ENCODE assay signal across 22 cellular contexts in the genomic region with DNA sequence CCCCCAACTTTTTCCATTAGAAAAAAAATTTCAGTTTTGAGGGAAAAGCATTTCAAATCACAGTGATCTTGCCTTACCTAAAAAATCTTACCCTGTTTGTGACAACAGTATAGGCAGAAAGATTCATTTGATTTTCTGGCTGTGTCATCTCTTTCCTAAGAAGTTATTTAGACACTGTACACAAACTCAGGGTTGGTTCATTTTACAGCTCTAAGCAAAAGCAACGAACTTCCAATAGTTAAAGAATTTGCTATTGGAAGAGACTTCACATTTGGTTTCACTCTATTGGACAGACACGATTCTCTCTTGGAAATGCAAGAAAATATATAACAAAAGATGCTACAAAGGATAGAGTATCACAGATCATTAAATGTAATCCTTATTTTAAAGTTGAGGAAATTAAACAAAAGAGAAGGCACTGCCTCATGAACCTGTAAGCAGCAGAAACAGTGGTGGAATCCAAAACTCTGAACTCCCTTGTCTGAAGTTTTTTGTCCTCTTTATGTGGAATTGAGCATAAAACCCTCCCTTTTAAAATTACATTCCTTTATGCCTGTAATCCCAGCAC. TPM values are rescaled to one million over a fixed set of nuclear protein-coding genes. Genes with fewer than 3 reads are reported as not detected.
DNase-seq lines count a peak whose midpoint lies in the region; ATAC-seq, FAIRE-seq and TF ChIP-seq lines count a peak whose summit lies in the region.
"Had no signal": no experiment of that assay in that cellular context is flagged by ENCODE, and none has a peak within 500 bp of the region (broad histone marks: within the 10 kb centered on the region; RNA-seq: fewer than 3 reads in every experiment).

No MANE protein-coding gene starts in this region.

- TF ChIP-seq RAD21 in A549 (conservative IDR thresholded peaks at IDR 0.05 in 1 of 2, IDR thresholded peaks at IDR 0.05 in 1 of 2), result no peak

- CTCF ChIA-PET in A549 (lab: Yijun Ruan, JAX), result interaction anchor here (0.7 kb wide), 1 partner anchor 10 kb away, joined by 3 read pairs; no protein-coding TSS in a partner anchor

- no peak for TF ChIP-seq EP300 in A549 (IDR thresholded peaks at IDR 0.05)

- WGBS in A549 (ENCODE audit: missing lambda C conversion rate), result 39% methylated on average over 2 of the region's 2 CpGs

- H3K9me3 ChIP-seq in A549, result no peaks in the 10 kb centered on the region
- H3K9me3 ChIP-seq: HAP-1 had no signal

- ATAC-seq in A549, result no peak
- no peak for ATAC-seq in HG03439 (IDR thresholded peaks at IDR 0.05; ENCODE audit: unreplicated experiment)
- ATAC-seq: left cardiac atrium had no signal

- H3K4me2 ChIP-seq in A549, result peak overlapping the region; percentile 7; the same call in 2 of the 3 replicates

- H3K4me1 ChIP-seq in A549, result peaks cover 46% of the 10 kb centered on the region; the same call in 2 of the 3 replicates

- POLR2A ChIA-PET in A549 (lab: Yijun Ruan, JAX), result no interaction called here

- H3K4me3 ChIP-seq in A549 (no peak overlapping the region), fibroblast of mammary gland (ENCODE audit: control insufficient read depth, low read depth, low read length) (no peak overlapping the region)
- H3K4me3 ChIP-seq: HAP-1 had no signal

- no peak for TF ChIP-seq POLR2A in A549 (IDR thresholded peaks at IDR 0.05; ENCODE audit: low read length)

- H3K27ac ChIP-seq in A549, result 0 out of 6 replicates have a peak overlapping the region, but pooled peaks of 1 of the 2 experiments have one; percentile 25
- H3K27ac ChIP-seq in VCaP, result peak overlapping the region; percentile 73
- H3K27ac ChIP-seq: HL-60 had no signal

- DNase-seq in A549 (ENCODE audit: low read depth in 1 of 2, low spot score in 1 of 2) (no peak), HCEC 1CT (peak; percentile 26), fibroblast of mammary gland (ENCODE audit: low read depth) (peak; percentile 22), mesenteric fat pad (ENCODE audit: low spot score) (no peak), NCI-H1105 treated with DMSO at 0.1 percent for 48 hours (lab: John Stamatoyannopoulos, UW) (no peak), NCI-H1694 treated with DMSO at 0.1 percent for 48 hours (lab: John Stamatoyannopoulos, UW) (no peak)
- DNase-seq: activated CD4-positive, alpha-beta T cell treated with anti-CD3 and anti-CD28 coated beads, Interleukin-2, amount 10 ng/mL, durations not matched to agents 7 days and 5 days; activated naive CD4-positive, alpha-beta T cell; C1 segment of cervical spinal cord; GDM1; left cardiac atrium; MV-4-11; NCI-H2081; NCI-H446 treated with DMSO at 0.1 percent for 48 hours; small intestine; stimulated activated CD4-positive, alpha-beta T cell treated with anti-CD3 and anti-CD28 coated beads, Interleukin-4, amount 100 ng/mL, for 1 hour had no signal

- no peak for FAIRE-seq in A549 (lab: Jason Lieb, UNC)
- FAIRE-seq: colon, D721Med had no signal

- no peak for TF ChIP-seq CTCF in A549 (IDR thresholded peaks at IDR 0.05)
- TF ChIP-seq CTCF in VCaP (conservative IDR thresholded peaks at IDR 0.05), result no peak
- TF ChIP-seq CTCF in fibroblast of mammary gland (conservative IDR thresholded peaks at IDR 0.05; ENCODE audit: control insufficient read depth, insufficient read depth, low read depth, low read length), result no peak

TF ChIP-seq in A549, 52 proteins besides CTCF, POLR2A, EP300 and RAD21:
- no peak for TF ChIP-seq NPAS2 (CRISPR knock-in tag; IDR thresholded peaks at IDR 0.05; ENCODE audit: borderline replicate concordance)

RNA-seq across cellular contexts. Expression of a gene that starts 20.8 kb away (rescaled TPM):
- polyA plus RNA-seq in A549 (2011; rRNA removed) (9.3 and 11.7 TPM in 2 replicates), A549 (2017; fragmentation: RNase III; extraction: RNeasy Plus Mini Kit Qiagen cat#74134 plus additional on column Dnase treatment) (5.3 to 6.2 TPM (median 5.7 TPM) in 3 replicates)
- polyA plus RNA-seq in A549 (2012; cell fraction: cytosol; rRNA removed), result 2.7 and 3.6 TPM in 2 replicates
- 4.1 and 6.3 TPM in 2 replicates for polyA plus RNA-seq in A549 (2012; cell fraction: nucleus; rRNA removed)
- polyA minus RNA-seq in A549 (2011; rRNA and poly(A)+ RNA removed), result 17.5 and 20.3 TPM in 2 replicates
- total RNA-seq in mesenteric fat pad, result 15.3 TPM

Comparison
In these comparisons a context has a peak if more than half of its experiments do, and no peak if none do; other contexts are left out.
1. DNase-seq: peak in HCEC 1CT (single experiment) and fibroblast of mammary gland (single experiment); none in A549 (0 of 2), mesenteric fat pad (single experiment), NCI-H1105 treated with DMSO at 0.1 percent for 48 hours (single experiment) and NCI-H1694 treated with DMSO at 0.1 percent for 48 hours (single experiment).